ENCODE assay signal across 1 cellular context in the genomic region with DNA sequence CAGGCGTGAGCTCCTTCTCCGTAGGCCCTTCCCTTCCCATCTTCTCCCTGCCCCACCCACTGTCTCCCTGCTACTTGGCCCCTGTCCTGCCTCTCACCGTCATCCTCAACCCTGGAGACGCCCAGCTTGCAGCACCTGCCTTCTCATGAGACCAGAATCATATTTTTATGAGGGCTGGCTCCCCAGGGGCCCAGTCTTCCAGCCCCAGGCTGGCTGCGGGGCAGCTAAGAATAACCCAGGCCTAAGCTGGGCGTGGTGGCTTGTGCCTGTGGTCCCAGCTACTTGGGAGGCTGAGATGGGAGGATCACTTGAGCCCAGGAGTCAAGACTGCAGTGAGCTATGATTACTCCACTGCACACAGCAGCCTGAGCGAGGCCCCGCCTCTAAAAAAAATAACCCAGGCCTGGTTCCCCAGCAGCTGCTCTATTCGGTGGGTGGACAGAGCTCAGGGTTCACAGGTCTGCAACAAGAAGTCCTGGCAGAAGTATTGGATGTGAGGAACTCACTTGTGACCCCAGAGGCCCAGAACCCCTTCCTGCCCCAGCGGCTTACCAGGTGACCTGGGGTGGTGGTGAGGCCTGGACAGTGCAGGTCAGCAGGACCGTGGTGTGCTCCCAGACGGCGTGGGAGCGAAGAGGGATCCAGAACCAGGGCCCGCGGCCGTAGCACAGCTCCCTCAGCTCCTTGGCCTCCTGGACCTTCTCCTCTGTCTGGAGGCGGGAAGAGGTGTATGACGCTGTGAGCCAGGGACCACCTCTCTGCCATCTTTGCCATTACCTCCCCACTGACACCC.
TF ChIP-seq lines count a peak whose summit lies in the region.

No MANE protein-coding gene starts in this region.

TF ChIP-seq in HepG2, 621 proteins besides CTCF, POLR2A, EP300 and RAD21 (continues in another document):
- TF ChIP-seq FOXK1 (CRISPR knock-in tag; IDR thresholded peaks at IDR 0.05; ENCODE audit: borderline replicate concordance, low read depth): no peak
- TF ChIP-seq CERS6 (CRISPR knock-in tag; IDR thresholded peaks at IDR 0.05): no peak
- no peak for TF ChIP-seq ATRX (CRISPR knock-in tag; IDR thresholded peaks at IDR 0.05; ENCODE audit: borderline replicate concordance)
- 0 out of 2 replicates have a peak, but pooled peaks have one; percentile 12 for TF ChIP-seq ZNF121 (CRISPR knock-in tag; IDR thresholded peaks at IDR 0.05)
- no peak for TF ChIP-seq ZNF256 (CRISPR knock-in tag; conservative IDR thresholded peaks at IDR 0.05)
- TF ChIP-seq NR2F1 (CRISPR knock-in tag; IDR thresholded peaks at IDR 0.05): no peak
- TF ChIP-seq ZNF772 (CRISPR knock-in tag; IDR thresholded peaks at IDR 0.05): 0 out of 2 replicates have a peak, but pooled peaks have one; percentile 30
- 0 out of 2 replicates have a peak, but pooled peaks have one; percentile 46 for TF ChIP-seq ZNF598 (CRISPR knock-in tag; IDR thresholded peaks at IDR 0.05; ENCODE audit: borderline replicate concordance)
- TF ChIP-seq ZFY (CRISPR knock-in tag; IDR thresholded peaks at IDR 0.05): peak; percentile 39; the same call in 1 of the 2 replicates
- peak; percentile 20; the same call in 1 of the 2 replicates for TF ChIP-seq ZNF362 (CRISPR knock-in tag; IDR thresholded peaks at IDR 0.05; ENCODE audit: borderline replicate concordance)
- no peak for TF ChIP-seq SIN3B (IDR thresholded peaks at IDR 0.05; ENCODE audit: low read length)
- no peak for TF ChIP-seq ZC3H4 (CRISPR knock-in tag; IDR thresholded peaks at IDR 0.05; ENCODE audit: borderline replicate concordance)
- TF ChIP-seq NFIB (CRISPR knock-in tag; IDR thresholded peaks at IDR 0.05; ENCODE audit: borderline replicate concordance): no peak
- TF ChIP-seq SRSF1 (optimal IDR thresholded peaks at IDR 0.05; ENCODE audit: low read depth, low read length): no peak
- no peak for TF ChIP-seq SOX6 (IDR thresholded peaks at IDR 0.05)
- TF ChIP-seq SOX6 (CRISPR knock-in tag; IDR thresholded peaks at IDR 0.05): 0 out of 2 replicates have a peak, but pooled peaks have one; percentile 15
- no peak for TF ChIP-seq ZMAT5 (CRISPR knock-in tag; IDR thresholded peaks at IDR 0.05; ENCODE audit: borderline replicate concordance, low read depth)
- TF ChIP-seq ZSCAN31 (CRISPR knock-in tag; IDR thresholded peaks at IDR 0.05; ENCODE audit: low read depth): no peak
- peak; percentile 35; the same call in 1 of the 2 replicates for TF ChIP-seq ZNF501 (CRISPR knock-in tag; IDR thresholded peaks at IDR 0.05)
- no peak for TF ChIP-seq MAFK (conservative IDR thresholded peaks at IDR 0.05 in 1 of 2, IDR thresholded peaks at IDR 0.05 in 1 of 2; ENCODE audit: low read length in 2 of 2)
- TF ChIP-seq, protein P1, sequence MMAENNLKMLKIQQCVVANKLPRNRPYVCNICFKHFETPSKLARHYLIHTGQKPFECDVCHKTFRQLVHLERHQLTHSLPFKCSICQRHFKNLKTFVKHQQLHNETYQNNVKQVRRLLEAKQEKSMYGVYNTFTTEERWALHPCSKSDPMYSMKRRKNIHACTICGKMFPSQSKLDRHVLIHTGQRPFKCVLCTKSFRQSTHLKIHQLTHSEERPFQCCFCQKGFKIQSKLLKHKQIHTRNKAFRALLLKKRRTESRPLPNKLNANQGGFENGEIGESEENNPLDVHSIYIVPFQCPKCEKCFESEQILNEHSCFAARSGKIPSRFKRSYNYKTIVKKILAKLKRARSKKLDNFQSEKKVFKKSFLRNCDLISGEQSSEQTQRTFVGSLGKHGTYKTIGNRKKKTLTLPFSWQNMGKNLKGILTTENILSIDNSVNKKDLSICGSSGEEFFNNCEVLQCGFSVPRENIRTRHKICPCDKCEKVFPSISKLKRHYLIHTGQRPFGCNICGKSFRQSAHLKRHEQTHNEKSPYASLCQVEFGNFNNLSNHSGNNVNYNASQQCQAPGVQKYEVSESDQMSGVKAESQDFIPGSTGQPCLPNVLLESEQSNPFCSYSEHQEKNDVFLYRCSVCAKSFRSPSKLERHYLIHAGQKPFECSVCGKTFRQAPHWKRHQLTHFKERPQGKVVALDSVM (CRISPR knock-in tag; IDR thresholded peaks at IDR 0.05): peak; percentile 82
- no peak for TF ChIP-seq DNMT3B (CRISPR knock-in tag; conservative IDR thresholded peaks at IDR 0.05)
- no peak for TF ChIP-seq RERE (CRISPR knock-in tag; IDR thresholded peaks at IDR 0.05; ENCODE audit: low read depth)
- peak; percentile 46; the same call in 1 of the 2 replicates for TF ChIP-seq FLYWCH1 (CRISPR knock-in tag; IDR thresholded peaks at IDR 0.05)
- TF ChIP-seq, protein P2, sequence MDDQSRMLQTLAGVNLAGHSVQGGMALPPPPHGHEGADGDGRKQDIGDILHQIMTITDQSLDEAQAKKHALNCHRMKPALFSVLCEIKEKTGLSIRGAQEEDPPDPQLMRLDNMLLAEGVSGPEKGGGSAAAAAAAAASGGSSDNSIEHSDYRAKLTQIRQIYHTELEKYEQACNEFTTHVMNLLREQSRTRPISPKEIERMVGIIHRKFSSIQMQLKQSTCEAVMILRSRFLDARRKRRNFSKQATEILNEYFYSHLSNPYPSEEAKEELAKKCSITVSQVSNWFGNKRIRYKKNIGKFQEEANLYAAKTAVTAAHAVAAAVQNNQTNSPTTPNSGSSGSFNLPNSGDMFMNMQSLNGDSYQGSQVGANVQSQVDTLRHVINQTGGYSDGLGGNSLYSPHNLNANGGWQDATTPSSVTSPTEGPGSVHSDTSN (CRISPR knock-in tag; IDR thresholded peaks at IDR 0.05; ENCODE audit: borderline replicate concordance): no peak
- TF ChIP-seq, protein P3, sequence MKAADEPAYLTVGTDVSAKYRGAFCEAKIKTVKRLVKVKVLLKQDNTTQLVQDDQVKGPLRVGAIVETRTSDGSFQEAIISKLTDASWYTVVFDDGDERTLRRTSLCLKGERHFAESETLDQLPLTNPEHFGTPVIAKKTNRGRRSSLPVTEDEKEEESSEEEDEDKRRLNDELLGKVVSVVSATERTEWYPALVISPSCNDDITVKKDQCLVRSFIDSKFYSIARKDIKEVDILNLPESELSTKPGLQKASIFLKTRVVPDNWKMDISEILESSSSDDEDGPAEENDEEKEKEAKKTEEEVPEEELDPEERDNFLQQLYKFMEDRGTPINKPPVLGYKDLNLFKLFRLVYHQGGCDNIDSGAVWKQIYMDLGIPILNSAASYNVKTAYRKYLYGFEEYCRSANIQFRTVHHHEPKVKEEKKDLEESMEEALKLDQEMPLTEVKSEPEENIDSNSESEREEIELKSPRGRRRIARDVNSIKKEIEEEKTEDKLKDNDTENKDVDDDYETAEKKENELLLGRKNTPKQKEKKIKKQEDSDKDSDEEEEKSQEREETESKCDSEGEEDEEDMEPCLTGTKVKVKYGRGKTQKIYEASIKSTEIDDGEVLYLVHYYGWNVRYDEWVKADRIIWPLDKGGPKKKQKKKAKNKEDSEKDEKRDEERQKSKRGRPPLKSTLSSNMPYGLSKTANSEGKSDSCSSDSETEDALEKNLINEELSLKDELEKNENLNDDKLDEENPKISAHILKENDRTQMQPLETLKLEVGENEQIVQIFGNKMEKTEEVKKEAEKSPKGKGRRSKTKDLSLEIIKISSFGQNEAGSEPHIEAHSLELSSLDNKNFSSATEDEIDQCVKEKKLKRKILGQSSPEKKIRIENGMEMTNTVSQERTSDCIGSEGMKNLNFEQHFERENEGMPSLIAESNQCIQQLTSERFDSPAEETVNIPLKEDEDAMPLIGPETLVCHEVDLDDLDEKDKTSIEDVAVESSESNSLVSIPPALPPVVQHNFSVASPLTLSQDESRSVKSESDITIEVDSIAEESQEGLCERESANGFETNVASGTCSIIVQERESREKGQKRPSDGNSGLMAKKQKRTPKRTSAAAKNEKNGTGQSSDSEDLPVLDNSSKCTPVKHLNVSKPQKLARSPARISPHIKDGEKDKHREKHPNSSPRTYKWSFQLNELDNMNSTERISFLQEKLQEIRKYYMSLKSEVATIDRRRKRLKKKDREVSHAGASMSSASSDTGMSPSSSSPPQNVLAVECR (CRISPR knock-in tag; IDR thresholded peaks at IDR 0.05; ENCODE audit: borderline replicate concordance): peak; percentile 42; the same call in 1 of the 2 replicates
- TF ChIP-seq KAT8 (CRISPR knock-in tag; IDR thresholded peaks at IDR 0.05): no peak
- TF ChIP-seq, protein P4, sequence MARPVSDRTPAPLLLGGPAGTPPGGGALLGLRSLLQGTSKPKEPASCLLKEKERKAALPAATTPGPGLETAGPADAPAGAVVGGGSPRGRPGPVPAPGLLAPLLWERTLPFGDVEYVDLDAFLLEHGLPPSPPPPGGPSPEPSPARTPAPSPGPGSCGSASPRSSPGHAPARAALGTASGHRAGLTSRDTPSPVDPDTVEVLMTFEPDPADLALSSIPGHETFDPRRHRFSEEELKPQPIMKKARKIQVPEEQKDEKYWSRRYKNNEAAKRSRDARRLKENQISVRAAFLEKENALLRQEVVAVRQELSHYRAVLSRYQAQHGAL (CRISPR knock-in tag; IDR thresholded peaks at IDR 0.05; ENCODE audit: not compliant biosample characterization): no peak
- no peak for TF ChIP-seq PPARG (CRISPR knock-in tag; conservative IDR thresholded peaks at IDR 0.05)
- peak; percentile 16; the same call in 1 of the 2 replicates for TF ChIP-seq HNF4A (CRISPR knock-in tag; IDR thresholded peaks at IDR 0.05)
- 0 out of 2 replicates have a peak, but pooled peaks have one; percentile 28 for TF ChIP-seq ZNF263 (CRISPR knock-in tag; IDR thresholded peaks at IDR 0.05)
- no peak for TF ChIP-seq ZBTB44 (CRISPR knock-in tag; IDR thresholded peaks at IDR 0.05)
